Comparison of ENCODE assay signal across 14 cellular contexts in the genomic region with DNA sequence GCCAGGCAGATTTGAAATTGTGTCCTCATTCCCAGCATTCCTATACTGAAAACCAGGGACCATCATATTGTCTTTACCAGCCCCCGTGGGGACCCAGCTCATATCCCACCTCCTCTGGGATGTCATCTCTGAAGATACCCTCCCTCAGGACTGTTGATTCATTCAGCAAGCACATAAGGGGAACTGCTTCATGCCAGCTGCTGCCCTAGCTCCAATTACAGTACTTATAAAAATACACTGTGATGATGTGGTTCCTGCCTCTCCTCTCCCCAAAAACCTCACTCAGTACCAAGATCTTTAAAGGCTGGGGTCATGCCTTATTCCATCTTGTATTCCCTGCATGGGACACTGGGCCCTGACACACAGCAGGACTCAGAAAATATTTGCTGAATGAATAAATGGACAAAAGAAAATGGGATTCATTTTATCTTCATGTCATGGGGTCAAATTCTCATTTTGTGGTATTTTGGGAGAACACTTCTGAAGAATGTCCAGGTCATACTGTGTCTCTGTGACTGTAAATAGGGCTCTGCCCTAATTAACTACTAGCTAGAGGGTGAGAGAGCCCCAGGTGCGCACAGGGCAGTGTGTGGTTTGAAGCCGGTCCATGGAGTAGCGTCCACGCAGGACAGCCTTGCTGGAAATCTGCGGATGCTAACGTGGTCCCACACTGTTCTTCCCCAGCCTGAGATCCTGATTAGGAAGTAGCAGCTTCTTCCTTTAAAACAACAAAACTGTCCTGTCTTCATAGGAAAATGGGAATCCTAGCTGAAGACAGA. TPM values are rescaled to one million over a fixed set of nuclear protein-coding genes. Genes with fewer than 3 reads are reported as not detected.
DNase-seq lines count a peak whose midpoint lies in the region; ATAC-seq and TF ChIP-seq lines count a peak whose summit lies in the region.
"Had no signal": no experiment of that assay in that cellular context is flagged by ENCODE, and none has a peak within 500 bp of the region (broad histone marks: within the 10 kb centered on the region; RNA-seq: fewer than 3 reads in every experiment).

No MANE protein-coding gene starts in this region.

- intact Hi-C loops in activated CD4-positive, alpha-beta T cell treated with anti-CD3 and anti-CD28 coated beads, Interleukin-2, amount 10 ng/mL, durations not matched to agents 24 days and 14 days (cut with micrococcal nuclease) = no loop called here

- no peak overlapping the region for H2BK12ac ChIP-seq in trophoblast cell (ENCODE audit: low read length)

- TF ChIP-seq CTCF in mesothelial cell of epicardium (IDR thresholded peaks at IDR 0.05; ENCODE audit: unreplicated experiment) = no peak

- H3K4me3 ChIP-seq in trophoblast cell (ENCODE audit: low read depth, low read length) = no peak overlapping the region
- H3K4me3 ChIP-seq: breast epithelium, Peyer's patch, spleen had no signal

- H3K4me2 ChIP-seq in trophoblast cell (ENCODE audit: low read length) = no peak overlapping the region

- peaks cover 38% of the 10 kb centered on the region for H3K36me3 Mint-ChIP-seq in activated CD4-positive, alpha-beta T cell treated with anti-CD3 and anti-CD28 coated beads, Interleukin-2, amount 10 ng/mL, durations not matched to agents 24 days and 14 days (ENCODE audit: low read depth)
- peaks cover 22% of the 10 kb centered on the region for H3K36me3 Mint-ChIP-seq in central memory CD8-positive, alpha-beta T cell (ENCODE audit: insufficient read depth)
- H3K36me3 Mint-ChIP-seq in mesothelial cell of epicardium = peaks cover 16% of the 10 kb centered on the region
- H3K36me3 Mint-ChIP-seq: IgD-negative memory B cell had no signal

- H3K14ac ChIP-seq in trophoblast cell (ENCODE audit: low read length) = no peak overlapping the region

- no peaks in the 10 kb centered on the region for H3K27me3 Mint-ChIP-seq in activated CD4-positive, alpha-beta T cell treated with anti-CD3 and anti-CD28 coated beads, Interleukin-2, amount 10 ng/mL, durations not matched to agents 24 days and 14 days
- no peaks in the 10 kb centered on the region for H3K27me3 Mint-ChIP-seq in central memory CD8-positive, alpha-beta T cell
- H3K27me3 Mint-ChIP-seq in mesothelial cell of epicardium (ENCODE audit: low read depth) = no peaks in the 10 kb centered on the region
- H3K27me3 Mint-ChIP-seq: IgD-negative memory B cell had no signal

- H4K12ac ChIP-seq in trophoblast cell (ENCODE audit: low read depth, low read length) = no peak overlapping the region

- no CpG with 5 or more reads among the region's 7 CpGs for WGBS in trophoblast cell (ENCODE audit: extremely low coverage, insufficient coverage, insufficient read length)

- no peaks in the 10 kb centered on the region for H3K79me1 ChIP-seq in trophoblast cell (ENCODE audit: low read length)

- no peak overlapping the region for H4K8ac ChIP-seq in trophoblast cell (ENCODE audit: low read depth, low read length)

- H3K27me3 ChIP-seq in trophoblast cell (ENCODE audit: insufficient read depth, low read length) = no peaks in the 10 kb centered on the region
- H3K27me3 ChIP-seq: breast epithelium, Peyer's patch, spleen had no signal

- no peak overlapping the region for H3K4me3 Mint-ChIP-seq in activated CD4-positive, alpha-beta T cell treated with anti-CD3 and anti-CD28 coated beads, Interleukin-2, amount 10 ng/mL, durations not matched to agents 24 days and 14 days
- no peak overlapping the region for H3K4me3 Mint-ChIP-seq in central memory CD8-positive, alpha-beta T cell
- H3K4me3 Mint-ChIP-seq in mesothelial cell of epicardium = no peak overlapping the region

- H4K91ac ChIP-seq in trophoblast cell (ENCODE audit: low read depth, low read length) = no peak overlapping the region

- no peaks in the 10 kb centered on the region for H3K9me3 Mint-ChIP-seq in activated CD4-positive, alpha-beta T cell treated with anti-CD3 and anti-CD28 coated beads, Interleukin-2, amount 10 ng/mL, durations not matched to agents 24 days and 14 days
- H3K9me3 Mint-ChIP-seq in central memory CD8-positive, alpha-beta T cell = no peaks in the 10 kb centered on the region
- no peaks in the 10 kb centered on the region for H3K9me3 Mint-ChIP-seq in mesothelial cell of epicardium
- H3K9me3 Mint-ChIP-seq: IgD-negative memory B cell had no signal

- no peak overlapping the region for H2BK5ac ChIP-seq in trophoblast cell (ENCODE audit: low read depth, low read length, poor library complexity)

- peaks cover 3 to 4% of the 10 kb centered on the region in 2 experiments for H3K4me1 ChIP-seq in trophoblast cell (ENCODE audit: control insufficient read depth in 1 of 2, insufficient read depth in 2 of 2, low read length in 2 of 2)

- H3K4ac ChIP-seq in trophoblast cell (ENCODE audit: low read depth, low read length) = peak overlapping the region; percentile 77

- DNase-seq in activated CD4-positive, alpha-beta T cell treated with anti-CD3 and anti-CD28 coated beads, Interleukin-2, amount 10 ng/mL, durations not matched to agents 24 days and 14 days = no peak
- DNase-seq in activated CD4-positive, alpha-beta T cell treated with anti-CD3 and anti-CD28 coated beads for 4 hours = no peak
- DNase-seq in LHCN-M2 (ENCODE audit: low read depth) = peak; percentile 81
- no peak for DNase-seq in central memory CD8-positive, alpha-beta T cell (ENCODE audit: low spot score in 2 of 2)
- DNase-seq in trophoblast cell = no peak
- no peak for DNase-seq in mesothelial cell of epicardium (ENCODE audit: low spot score in 2 of 2, unreplicated experiment in 2 of 2)
- no peak for DNase-seq in cerebellar nuclear complex (lab: John Stamatoyannopoulos, UW)
- DNase-seq: NCI-H2029, Peyer's patch, spleen, T-helper 2 cell had no signal

- no peak overlapping the region for H3K9ac ChIP-seq in trophoblast cell (ENCODE audit: low read length)

- H3K23ac ChIP-seq in trophoblast cell (ENCODE audit: low read length) = no peak overlapping the region

- no peak for ATAC-seq in central memory CD8-positive, alpha-beta T cell (replicated peaks; ENCODE audit: extremely low read depth, poor library complexity, severe bottlenecking)
- no peak for ATAC-seq in HG03521 (IDR thresholded peaks at IDR 0.05; ENCODE audit: unreplicated experiment)

- H3K4me1 Mint-ChIP-seq in activated CD4-positive, alpha-beta T cell treated with anti-CD3 and anti-CD28 coated beads, Interleukin-2, amount 10 ng/mL, durations not matched to agents 24 days and 14 days = peaks cover 48% of the 10 kb centered on the region
- H3K4me1 Mint-ChIP-seq in central memory CD8-positive, alpha-beta T cell = peaks cover 74% of the 10 kb centered on the region
- peaks cover 11% of the 10 kb centered on the region for H3K4me1 Mint-ChIP-seq in mesothelial cell of epicardium

- H3K36me3 ChIP-seq in trophoblast cell (ENCODE audit: control insufficient read depth in 1 of 2, insufficient read depth in 2 of 2, low read length in 2 of 2) = peaks cover 28 to 47% of the 10 kb centered on the region in 2 experiments
- H3K36me3 ChIP-seq: breast epithelium had no signal

- peak overlapping the region; percentile 62 for H3K27ac Mint-ChIP-seq in activated CD4-positive, alpha-beta T cell treated with anti-CD3 and anti-CD28 coated beads, Interleukin-2, amount 10 ng/mL, durations not matched to agents 24 days and 14 days
- H3K27ac Mint-ChIP-seq in central memory CD8-positive, alpha-beta T cell (ENCODE audit: low read depth) = peak overlapping the region; percentile 33
- no peak overlapping the region for H3K27ac Mint-ChIP-seq in mesothelial cell of epicardium

- no peak overlapping the region for H3K27ac ChIP-seq in trophoblast cell (ENCODE audit: low read depth, low read length)
- H3K27ac ChIP-seq: breast epithelium, Peyer's patch, spleen had no signal

- H3K9me3 ChIP-seq in trophoblast cell (ENCODE audit: insufficient read depth, low read depth, low read length) = no peaks in the 10 kb centered on the region
- H3K9me3 ChIP-seq: breast epithelium, Peyer's patch, spleen had no signal

- no peak overlapping the region for H2BK120ac ChIP-seq in trophoblast cell (ENCODE audit: insufficient read depth, low read length, poor library complexity)

- no peak overlapping the region for H2AFZ ChIP-seq in trophoblast cell (ENCODE audit: insufficient read depth, low read length, poor library complexity)

- H2AK5ac ChIP-seq in trophoblast cell (ENCODE audit: low read length) = no peak overlapping the region

- H3K18ac ChIP-seq in trophoblast cell (ENCODE audit: low read length) = no peak overlapping the region

- peaks cover 23% of the 10 kb centered on the region for H3K79me2 ChIP-seq in trophoblast cell (ENCODE audit: control insufficient read depth, insufficient read depth, low read length, poor library complexity)

RNA-seq across cellular contexts. Expression of a gene that starts 7.2 kb away (rescaled TPM):
- total RNA-seq in activated CD4-positive, alpha-beta T cell treated with anti-CD3 and anti-CD28 coated beads, Interleukin-2, amount 10 ng/mL, durations not matched to agents 24 days and 14 days = 64.0 and 73.8 TPM in 2 replicates
- total RNA-seq in LHCN-M2 (2014; rRNA removed) (212 and 239 TPM in 2 replicates), mesothelial cell of epicardium (125 to 145 TPM (median 144 TPM) in 3 replicates)
- polyA plus RNA-seq in LHCN-M2 (2012) = 215 TPM
- 248 and 259 TPM in 2 replicates for polyA plus RNA-seq in trophoblast cell (2013)

RNA-seq across cellular contexts. Expression of a gene that starts 29.0 kb away (rescaled TPM):
- total RNA-seq in activated CD4-positive, alpha-beta T cell treated with anti-CD3 and anti-CD28 coated beads, Interleukin-2, amount 10 ng/mL, durations not matched to agents 24 days and 14 days = 18.8 and 26.8 TPM in 2 replicates
- total RNA-seq in LHCN-M2 (2014; rRNA removed) = 18.3 and 23.6 TPM in 2 replicates
- 17.6 TPM for polyA plus RNA-seq in LHCN-M2 (2012)
- polyA plus RNA-seq in trophoblast cell (2013) = 13.8 and 15.5 TPM in 2 replicates
- 20.9 to 24.3 TPM (median 24.1 TPM) in 3 replicates for total RNA-seq in mesothelial cell of epicardium
